31 cellular contexts compared by ENCODE assay signal in genomic region chr2:66412874-66413273, GRCh38. TPM values are rescaled to one million over a fixed set of nuclear protein-coding genes. Genes with fewer than 3 reads are reported as not detected.
"Had no signal": no experiment of that assay in that cellular context is flagged by ENCODE, and none has a peak within 500 bp of the region (broad histone marks: within the 10 kb centered on the region; RNA-seq: fewer than 3 reads in every experiment).

No MANE protein-coding gene starts in this region.

- H3K9me3 ChIP-seq: esophagus muscularis mucosa, gastroesophageal sphincter, heart right ventricle had no signal

- H3K36me3 Mint-ChIP-seq: activated naive CD8-positive, alpha-beta T cell had no signal

- ATAC-seq: activated CD4-positive, alpha-beta T cell treated with anti-CD3 and anti-CD28 coated beads for 36 hours; activated T-cell treated with anti-CD3 and anti-CD28 coated beads, Interleukin-2, amount 50 U/mL, for 72 hours; effector memory CD8-positive, alpha-beta T cell; foreskin keratinocyte; gastroesophageal sphincter; heart right ventricle had no signal

- H3K4me1 ChIP-seq: esophagus muscularis mucosa, foreskin keratinocyte, gastroesophageal sphincter, heart right ventricle had no signal

- H3K4me3 ChIP-seq: coronary artery, dorsolateral prefrontal cortex, esophagus muscularis mucosa, gastroesophageal sphincter, heart right ventricle had no signal

- DNase-seq: activated CD4-positive, alpha-beta memory T cell treated with anti-CD3 and anti-CD28 coated beads, Interleukin-2, amount 10 ng/mL, durations not matched to agents 7 days and 5 days; activated CD4-positive, alpha-beta T cell treated with anti-CD3 and anti-CD28 coated beads for 36 hours; activated CD4-positive, alpha-beta T cell treated with anti-CD3 and anti-CD28 coated beads, Interleukin-2, amount 10 ng/mL, durations not matched to agents 7 days and 5 days; activated CD4-positive, alpha-beta T cell treated with anti-CD3 and anti-CD28 coated beads, Interleukin-2, amount 50 U/mL, for 4 hours; activated CD4-positive, CD25-positive, alpha-beta regulatory T cell; activated CD4-positive, CD25-positive, alpha-beta regulatory T cell treated with anti-CD3 and anti-CD28 coated beads, Interleukin-2, amount 50 U/mL, for 72 hours; activated CD8-positive, alpha-beta memory T cell treated with anti-CD3 and anti-CD28 coated beads, Interleukin-2, amount 50 U/mL, for 48 hours; activated gamma-delta T cell; activated naive CD4-positive, alpha-beta T cell treated with anti-CD3 and anti-CD28 coated beads, Interleukin-2, amount 50 U/mL, for 16 hours; activated naive CD4-positive, alpha-beta T cell treated with Interleukin-2 at 50 U/mL for 16 hours; activated T-cell treated with anti-CD3 and anti-CD28 coated beads for 4 hours; activated T-cell treated with anti-CD3 and anti-CD28 coated beads, Interleukin-2, amount 50 U/mL, for 24 hours; activated T-cell treated with anti-CD3 and anti-CD28 coated beads, Interleukin-2, amount 50 U/mL, for 72 hours; amniotic stem cell; anterior cingulate cortex; brain microvascular endothelial cell; dorsolateral prefrontal cortex; effector memory CD8-positive, alpha-beta T cell; erythroblast; foreskin keratinocyte; heart right ventricle; T-helper 2 cell had no signal

- H3K36me3 ChIP-seq: brain microvascular endothelial cell, esophagus muscularis mucosa, gastroesophageal sphincter, heart right ventricle had no signal

- H3K4me3 Mint-ChIP-seq: activated CD4-positive, alpha-beta memory T cell treated with anti-CD3 and anti-CD28 coated beads, Interleukin-2, amount 10 ng/mL, durations not matched to agents 7 days and 5 days; activated CD4-positive, alpha-beta T cell treated with anti-CD3 and anti-CD28 coated beads for 36 hours; activated CD4-positive, alpha-beta T cell treated with anti-CD3 and anti-CD28 coated beads, Interleukin-2, amount 10 ng/mL, durations not matched to agents 7 days and 5 days; activated naive CD8-positive, alpha-beta T cell; activated T-cell treated with anti-CD3 and anti-CD28 coated beads, Interleukin-2, amount 50 U/mL, for 24 hours; activated T-cell treated with anti-CD3 and anti-CD28 coated beads, Interleukin-2, amount 50 U/mL, for 72 hours; central memory CD8-positive, alpha-beta T cell; dendritic cell treated with granulocyte-macrophage colony-stimulating factor and Interleukin-4, amounts not matched to agents 40 ng/mL and 50 ng/mL, for 4 days; effector memory CD8-positive, alpha-beta T cell had no signal

- H3K4me1 Mint-ChIP-seq: activated CD4-positive, alpha-beta memory T cell treated with anti-CD3 and anti-CD28 coated beads, Interleukin-2, amount 10 ng/mL, durations not matched to agents 7 days and 5 days; activated CD4-positive, alpha-beta T cell treated with anti-CD3 and anti-CD28 coated beads for 36 hours; activated CD4-positive, alpha-beta T cell treated with anti-CD3 and anti-CD28 coated beads, Interleukin-2, amount 10 ng/mL, durations not matched to agents 7 days and 5 days; central memory CD8-positive, alpha-beta T cell had no signal

- H3K27ac ChIP-seq: brain microvascular endothelial cell, coronary artery, dorsolateral prefrontal cortex, esophagus muscularis mucosa, foreskin keratinocyte, gastroesophageal sphincter, heart right ventricle had no signal

- H3K9me3 Mint-ChIP-seq: activated CD4-positive, alpha-beta memory T cell treated with anti-CD3 and anti-CD28 coated beads, Interleukin-2, amount 10 ng/mL, durations not matched to agents 7 days and 5 days; activated CD4-positive, alpha-beta T cell treated with anti-CD3 and anti-CD28 coated beads, Interleukin-2, amount 10 ng/mL, durations not matched to agents 7 days and 5 days; activated T-cell treated with anti-CD3 and anti-CD28 coated beads, Interleukin-2, amount 50 U/mL, for 24 hours; activated T-cell treated with anti-CD3 and anti-CD28 coated beads, Interleukin-2, amount 50 U/mL, for 72 hours; central memory CD8-positive, alpha-beta T cell; dendritic cell treated with granulocyte-macrophage colony-stimulating factor and Interleukin-4, amounts not matched to agents 40 ng/mL and 50 ng/mL, for 4 days; effector memory CD8-positive, alpha-beta T cell had no signal

- H3K27me3 ChIP-seq: brain microvascular endothelial cell, esophagus muscularis mucosa, foreskin keratinocyte, gastroesophageal sphincter had no signal

- H3K27me3 Mint-ChIP-seq: activated CD4-positive, alpha-beta memory T cell treated with anti-CD3 and anti-CD28 coated beads, Interleukin-2, amount 10 ng/mL, durations not matched to agents 7 days and 5 days; activated CD4-positive, alpha-beta T cell treated with anti-CD3 and anti-CD28 coated beads, Interleukin-2, amount 10 ng/mL, durations not matched to agents 7 days and 5 days; activated naive CD8-positive, alpha-beta T cell; activated T-cell treated with anti-CD3 and anti-CD28 coated beads, Interleukin-2, amount 50 U/mL, for 24 hours; central memory CD8-positive, alpha-beta T cell; effector memory CD8-positive, alpha-beta T cell had no signal

- H3K27ac Mint-ChIP-seq: activated CD4-positive, alpha-beta memory T cell treated with anti-CD3 and anti-CD28 coated beads, Interleukin-2, amount 10 ng/mL, durations not matched to agents 7 days and 5 days; activated CD4-positive, alpha-beta T cell treated with anti-CD3 and anti-CD28 coated beads for 36 hours; activated CD4-positive, alpha-beta T cell treated with anti-CD3 and anti-CD28 coated beads, Interleukin-2, amount 10 ng/mL, durations not matched to agents 7 days and 5 days; activated naive CD8-positive, alpha-beta T cell; activated T-cell treated with anti-CD3 and anti-CD28 coated beads, Interleukin-2, amount 50 U/mL, for 24 hours; activated T-cell treated with anti-CD3 and anti-CD28 coated beads, Interleukin-2, amount 50 U/mL, for 72 hours; dendritic cell treated with granulocyte-macrophage colony-stimulating factor and Interleukin-4, amounts not matched to agents 40 ng/mL and 50 ng/mL, for 4 days; effector memory CD8-positive, alpha-beta T cell had no signal

- FAIRE-seq: astrocyte, bronchial epithelial cell had no signal

RNA-seq across cellular contexts. Expression of gene MEIS1, which starts 22.1 kb away (rescaled TPM):
- total RNA-seq: activated CD4-positive, alpha-beta memory T cell treated with anti-CD3 and anti-CD28 coated beads, Interleukin-2, amount 10 ng/mL, durations not matched to agents 7 days and 5 days; activated CD4-positive, alpha-beta T cell treated with anti-CD3 and anti-CD28 coated beads for 36 hours; activated CD4-positive, alpha-beta T cell treated with anti-CD3 and anti-CD28 coated beads, Interleukin-2, amount 10 ng/mL, durations not matched to agents 7 days and 5 days; T-helper 1 cell treated with Interleukin-12 subunit alpha and Interleukin-12 subunit beta and Interleukin-4 antibody, amounts not matched to agents 30 ng/mL and 1 ng/mL, for 36 hours had no signal
